Comparison of ENCODE assay signal across 9 cellular contexts in the genomic region with DNA sequence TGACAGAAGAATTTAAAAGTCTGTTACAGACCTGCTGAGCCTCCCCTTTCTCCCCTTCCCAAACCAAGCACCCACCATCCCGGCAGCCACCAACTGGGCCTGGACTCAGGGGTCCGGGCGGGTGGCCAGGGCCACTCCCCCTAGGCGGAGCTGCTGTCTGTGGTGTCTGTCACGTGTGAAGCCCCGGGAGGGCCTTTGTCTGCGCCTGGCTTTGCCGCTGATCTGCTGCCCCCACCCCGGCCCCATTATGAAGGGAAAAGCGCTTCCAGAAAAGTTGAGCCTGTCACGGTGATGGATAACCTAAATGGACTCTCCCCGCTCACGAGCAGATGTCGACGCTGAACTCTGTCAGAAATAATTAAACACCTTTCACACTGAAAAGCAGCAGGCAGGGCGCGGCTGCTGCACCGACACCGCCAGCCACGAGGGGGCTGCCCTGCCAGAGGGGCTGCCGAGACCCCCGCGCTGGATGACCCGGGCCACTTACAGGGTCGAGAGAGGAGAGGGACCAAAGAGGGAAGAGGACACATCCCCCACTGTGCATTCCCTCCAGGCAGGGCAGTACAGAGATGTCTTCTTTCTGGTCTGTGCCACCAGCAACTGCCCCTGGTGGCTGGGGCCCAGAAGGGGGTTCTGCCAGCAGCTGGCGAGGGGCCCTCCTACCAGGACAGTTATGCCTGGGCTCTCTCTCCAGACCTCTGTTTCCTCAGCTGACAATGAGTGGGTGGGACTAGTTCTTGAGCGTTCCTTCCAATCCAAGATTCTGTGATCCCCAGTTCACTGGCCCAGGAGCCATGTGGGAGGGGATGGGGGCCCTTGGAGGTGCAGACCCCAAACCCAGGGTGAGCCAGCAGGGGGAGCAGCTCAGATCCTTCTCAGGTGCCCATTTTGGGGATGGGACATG. TPM values are rescaled to one million over a fixed set of nuclear protein-coding genes. Genes with fewer than 3 reads are reported as not detected.
A peak's percentile ranks its signal among the peaks of the same experiment; 100 is the strongest.
DNase-seq lines count a peak whose midpoint lies in the region; ATAC-seq and TF ChIP-seq lines count a peak whose summit lies in the region.
"Had no signal": no experiment of that assay in that cellular context is flagged by ENCODE, and none has a peak within 500 bp of the region (broad histone marks: within the 10 kb centered on the region; RNA-seq: fewer than 3 reads in every experiment).

No MANE protein-coding gene starts in this region.

- TF ChIP-seq CTCF in AG04449 (IDR thresholded peaks at IDR 0.05; ENCODE audit: insufficient read depth, low read length, missing control alignments) = peak; percentile 35
- TF ChIP-seq CTCF in transverse colon (IDR thresholded peaks at IDR 0.05) = peak in 4 of 5 experiments; percentile 20 to 39 (median 24)
- TF ChIP-seq CTCF in CD4-positive, alpha-beta T cell (IDR thresholded peaks at IDR 0.05) = no peak
- TF ChIP-seq CTCF in suprapubic skin (IDR thresholded peaks at IDR 0.05) = peak in 1 of 2 donors; percentile 9

- no peaks in the 10 kb centered on the region for H3K4me1 Mint-ChIP-seq in CD4-positive, alpha-beta T cell (ENCODE audit: low read depth)

- TF ChIP-seq POLR2A in transverse colon (IDR thresholded peaks at IDR 0.05) (no peak), suprapubic skin (IDR thresholded peaks at IDR 0.05) (no peak)

- H3K4me1 ChIP-seq in transverse colon (peaks cover 0 to 10% (median 6%) of the 10 kb centered on the region in 4 donors), suprapubic skin (peaks cover 7% of the 10 kb centered on the region)

- H3K4me3 ChIP-seq in AG04449 (ENCODE audit: low read depth, low read length) (peak overlapping the region; percentile 12; the same call in 1 of the 2 replicates), transverse colon (peak overlapping the region in 1 of 4 donors; percentile 19), suprapubic skin (no peak overlapping the region)
- peak overlapping the region; percentile 49 for H3K4me3 ChIP-seq in Jurkat, Clone E6-1 (ENCODE audit: low read length)

- H3K36me3 Mint-ChIP-seq in CD4-positive, alpha-beta T cell (ENCODE audit: low read depth) = no peaks in the 10 kb centered on the region
- H3K36me3 Mint-ChIP-seq: activated naive CD4-positive, alpha-beta T cell treated with anti-CD3 and anti-CD28 coated beads, Interleukin-2, amount 50 U/mL, for 72 hours had no signal

- H3K27ac Mint-ChIP-seq in CD4-positive, alpha-beta T cell = no peak overlapping the region
- H3K27ac Mint-ChIP-seq: activated naive CD4-positive, alpha-beta T cell treated with anti-CD3 and anti-CD28 coated beads, Interleukin-2, amount 50 U/mL, for 72 hours had no signal

- no peak overlapping the region for H3K27ac ChIP-seq in transverse colon
- H3K27ac ChIP-seq in CD4-positive, alpha-beta T cell (ENCODE audit: low read depth, low read length) = no peak overlapping the region
- H3K27ac ChIP-seq in suprapubic skin = no peak overlapping the region

- H3K36me3 ChIP-seq in transverse colon = no peaks in the 10 kb centered on the region
- no peaks in the 10 kb centered on the region for H3K36me3 ChIP-seq in suprapubic skin

- peaks cover 18% of the 10 kb centered on the region for H3K27me3 ChIP-seq in transverse colon
- H3K27me3 ChIP-seq in CD4-positive, alpha-beta T cell (ENCODE audit: control insufficient read depth, insufficient read depth, low read length) = peaks cover 13% of the 10 kb centered on the region
- peaks cover 31% of the 10 kb centered on the region for H3K27me3 ChIP-seq in suprapubic skin

- TF ChIP-seq EP300 in transverse colon (IDR thresholded peaks at IDR 0.05; ENCODE audit: low read depth) (no peak), suprapubic skin (IDR thresholded peaks at IDR 0.05) (no peak)

- CTCF ChIA-PET in AG04449 (lab: Yijun Ruan, JAX) = interaction anchor here (1.1 kb wide), 1 partner anchor 18 kb away, joined by 4 read pairs; no protein-coding TSS in a partner anchor
- CTCF ChIA-PET in CD4-positive, alpha-beta T cell (lab: Charles Lee) = no interaction called here

- ATAC-seq in SK-N-SH treated with all-trans-retinoic acid at 6 μM for 48 hours = peak; percentile 80
- no peak for ATAC-seq in CD4-positive, alpha-beta T cell (ENCODE audit: poor library complexity)

- DNase-seq in AG04449 (ENCODE audit: low read depth, low spot score) (no peak), iPS DF 19.7 (ENCODE audit: low read depth, low spot score) (peak; percentile 23), transverse colon (no peak), suprapubic skin (ENCODE audit: low spot score in 2 of 2) (no peak), pons (ENCODE audit: low spot score) (no peak)
- DNase-seq in Jurkat, Clone E6-1 (ENCODE audit: low read depth, low spot score) = peak; percentile 16
- DNase-seq in CD4-positive, alpha-beta T cell = no peak

- POLR2A ChIA-PET in AG04449 (lab: Yijun Ruan, JAX) = no interaction called here
- POLR2A ChIA-PET in CD4-positive, alpha-beta T cell (lab: Charles Lee) = no interaction called here

- in situ Hi-C loops in transverse colon (cut with MboI; ENCODE audit: low pct_ligation_motif_present in 1 of 4, low pct_unique_long_range_greater_than_20kb in 1 of 4, low sequenced_read_pairs in 3 of 4) = no loop called here

- peaks cover 21% of the 10 kb centered on the region for H3K27me3 Mint-ChIP-seq in CD4-positive, alpha-beta T cell

- intact Hi-C loops in transverse colon (cut with DNase I; ENCODE audit: low total_unique reads) = no loop called here
- intact Hi-C loops in CD4-positive, alpha-beta T cell (cut with DNase I, micrococcal nuclease) = no loop called here

- no peaks in the 10 kb centered on the region for H3K9me3 Mint-ChIP-seq in CD4-positive, alpha-beta T cell
- H3K9me3 Mint-ChIP-seq: activated naive CD4-positive, alpha-beta T cell treated with anti-CD3 and anti-CD28 coated beads, Interleukin-2, amount 50 U/mL, for 72 hours had no signal

- 6% methylated on average over 20 of the region's 27 CpGs; no CpG with 5 or more reads in 1 of the 2 donors for WGBS in transverse colon (ENCODE audit: low coverage in 1 of 2), 2 donors
- WGBS in suprapubic skin = 4% methylated on average over 18 of the region's 27 CpGs

- no peak overlapping the region for H3K4me3 Mint-ChIP-seq in CD4-positive, alpha-beta T cell

- H3K9me3 ChIP-seq in transverse colon (no peaks in the 10 kb centered on the region), suprapubic skin (no peaks in the 10 kb centered on the region)
- no peaks in the 10 kb centered on the region for H3K9me3 ChIP-seq in CD4-positive, alpha-beta T cell (ENCODE audit: control insufficient read depth, low read length)

TF ChIP-seq in SK-N-SH treated with all-trans-retinoic acid at 6 μM for 48 hours, 23 proteins besides CTCF, POLR2A, EP300 and RAD21 (continues in another document):
- TF ChIP-seq, protein P1, sequence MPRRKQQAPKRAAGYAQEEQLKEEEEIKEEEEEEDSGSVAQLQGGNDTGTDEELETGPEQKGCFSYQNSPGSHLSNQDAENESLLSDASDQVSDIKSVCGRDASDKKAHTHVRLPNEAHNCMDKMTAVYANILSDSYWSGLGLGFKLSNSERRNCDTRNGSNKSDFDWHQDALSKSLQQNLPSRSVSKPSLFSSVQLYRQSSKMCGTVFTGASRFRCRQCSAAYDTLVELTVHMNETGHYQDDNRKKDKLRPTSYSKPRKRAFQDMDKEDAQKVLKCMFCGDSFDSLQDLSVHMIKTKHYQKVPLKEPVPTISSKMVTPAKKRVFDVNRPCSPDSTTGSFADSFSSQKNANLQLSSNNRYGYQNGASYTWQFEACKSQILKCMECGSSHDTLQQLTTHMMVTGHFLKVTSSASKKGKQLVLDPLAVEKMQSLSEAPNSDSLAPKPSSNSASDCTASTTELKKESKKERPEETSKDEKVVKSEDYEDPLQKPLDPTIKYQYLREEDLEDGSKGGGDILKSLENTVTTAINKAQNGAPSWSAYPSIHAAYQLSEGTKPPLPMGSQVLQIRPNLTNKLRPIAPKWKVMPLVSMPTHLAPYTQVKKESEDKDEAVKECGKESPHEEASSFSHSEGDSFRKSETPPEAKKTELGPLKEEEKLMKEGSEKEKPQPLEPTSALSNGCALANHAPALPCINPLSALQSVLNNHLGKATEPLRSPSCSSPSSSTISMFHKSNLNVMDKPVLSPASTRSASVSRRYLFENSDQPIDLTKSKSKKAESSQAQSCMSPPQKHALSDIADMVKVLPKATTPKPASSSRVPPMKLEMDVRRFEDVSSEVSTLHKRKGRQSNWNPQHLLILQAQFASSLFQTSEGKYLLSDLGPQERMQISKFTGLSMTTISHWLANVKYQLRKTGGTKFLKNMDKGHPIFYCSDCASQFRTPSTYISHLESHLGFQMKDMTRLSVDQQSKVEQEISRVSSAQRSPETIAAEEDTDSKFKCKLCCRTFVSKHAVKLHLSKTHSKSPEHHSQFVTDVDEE (CRISPR knock-in tag; IDR thresholded peaks at IDR 0.05) = peak; percentile 41
- TF ChIP-seq ISL1 (CRISPR knock-in tag; IDR thresholded peaks at IDR 0.05) (0 out of 2 replicates have a peak, but pooled peaks have one; percentile 9), SNAI2 (CRISPR knock-in tag; IDR thresholded peaks at IDR 0.05) (no peak), ZC3H10 (CRISPR knock-in tag; IDR thresholded peaks at IDR 0.05) (no peak), RARB (CRISPR knock-in tag; IDR thresholded peaks at IDR 0.05) (no peak)
- TF ChIP-seq, protein P2, sequence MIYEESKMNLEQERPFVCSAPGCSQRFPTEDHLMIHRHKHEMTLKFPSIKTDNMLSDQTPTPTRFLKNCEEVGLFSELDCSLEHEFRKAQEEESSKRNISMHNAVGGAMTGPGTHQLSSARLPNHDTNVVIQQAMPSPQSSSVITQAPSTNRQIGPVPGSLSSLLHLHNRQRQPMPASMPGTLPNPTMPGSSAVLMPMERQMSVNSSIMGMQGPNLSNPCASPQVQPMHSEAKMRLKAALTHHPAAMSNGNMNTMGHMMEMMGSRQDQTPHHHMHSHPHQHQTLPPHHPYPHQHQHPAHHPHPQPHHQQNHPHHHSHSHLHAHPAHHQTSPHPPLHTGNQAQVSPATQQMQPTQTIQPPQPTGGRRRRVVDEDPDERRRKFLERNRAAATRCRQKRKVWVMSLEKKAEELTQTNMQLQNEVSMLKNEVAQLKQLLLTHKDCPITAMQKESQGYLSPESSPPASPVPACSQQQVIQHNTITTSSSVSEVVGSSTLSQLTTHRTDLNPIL (CRISPR knock-in tag; IDR thresholded peaks at IDR 0.05; ENCODE audit: low read depth) = no peak

RNA-seq across cellular contexts. Expression of a gene that starts 36.0 kb away (rescaled TPM):
- not detected for polyA plus RNA-seq in Jurkat, Clone E6-1 (2012; ENCODE audit: insufficient read depth, insufficient read length)
- total RNA-seq in transverse colon = not detected
- not detected for total RNA-seq in CD4-positive, alpha-beta T cell
- not detected for total RNA-seq in suprapubic skin
- total RNA-seq: activated naive CD4-positive, alpha-beta T cell treated with anti-CD3 and anti-CD28 coated beads, Interleukin-2, amount 50 U/mL, for 72 hours had no signal

Comparison
In these comparisons a context has a peak if more than half of its experiments do, and no peak if none do; other contexts are left out.
1. DNase-seq: peak in Jurkat, Clone E6-1 (single experiment) and iPS DF 19.7 (single experiment); none in AG04449 (single experiment), transverse colon (single experiment), CD4-positive, alpha-beta T cell (0 of 10), suprapubic skin (0 of 2) and pons (single experiment).